Comparison of ENCODE assay signal across 1 cellular context in the genomic region with DNA sequence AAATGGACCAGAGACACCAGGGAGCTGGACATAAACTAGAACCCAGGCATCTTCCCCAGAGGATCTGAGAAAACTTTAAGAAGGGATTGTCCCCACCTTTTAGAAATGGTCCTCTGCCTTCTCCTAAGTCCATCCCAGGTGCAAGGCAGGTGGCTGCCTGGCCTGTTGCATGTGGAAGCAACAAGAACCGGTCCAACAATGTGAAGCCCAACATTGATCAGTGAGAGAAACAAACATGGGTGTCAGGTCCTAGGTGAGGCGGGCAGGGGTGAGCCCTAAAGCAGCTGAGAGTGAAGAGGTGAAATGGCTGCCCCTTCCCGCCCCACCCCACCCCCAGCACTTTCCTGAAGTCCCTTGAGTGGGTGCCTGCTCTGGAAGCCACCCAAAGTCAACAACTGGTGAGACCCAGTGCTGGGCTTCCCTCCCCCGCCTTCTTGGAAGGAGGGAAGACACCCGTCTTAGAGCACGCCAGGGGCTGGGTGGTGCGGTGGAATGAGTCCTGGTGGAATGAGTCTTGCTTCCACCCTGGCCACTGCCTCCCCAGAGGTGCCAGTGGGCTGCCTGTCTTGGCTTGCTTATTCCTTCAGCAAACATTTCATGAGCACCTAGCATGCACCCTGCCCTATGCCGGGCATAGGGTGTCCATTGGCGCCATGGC.
TF ChIP-seq lines count a peak whose summit lies in the region.

No MANE protein-coding gene starts in this region.

TF ChIP-seq in GM12878, 131 proteins besides CTCF, POLR2A, EP300 and RAD21:
- no peak for TF ChIP-seq CHD2 (IDR thresholded peaks at IDR 0.05; ENCODE audit: borderline replicate concordance, low read depth, low read length)
- TF ChIP-seq RUNX3 (IDR thresholded peaks at IDR 0.05; ENCODE audit: low read length), result no peak
- no peak for TF ChIP-seq NKRF (conservative IDR thresholded peaks at IDR 0.05)
- TF ChIP-seq TCF7 (IDR thresholded peaks at IDR 0.05; ENCODE audit: borderline replicate concordance), result no peak
- no peak for TF ChIP-seq DPF2 (IDR thresholded peaks at IDR 0.05)
- TF ChIP-seq, protein P1, sequence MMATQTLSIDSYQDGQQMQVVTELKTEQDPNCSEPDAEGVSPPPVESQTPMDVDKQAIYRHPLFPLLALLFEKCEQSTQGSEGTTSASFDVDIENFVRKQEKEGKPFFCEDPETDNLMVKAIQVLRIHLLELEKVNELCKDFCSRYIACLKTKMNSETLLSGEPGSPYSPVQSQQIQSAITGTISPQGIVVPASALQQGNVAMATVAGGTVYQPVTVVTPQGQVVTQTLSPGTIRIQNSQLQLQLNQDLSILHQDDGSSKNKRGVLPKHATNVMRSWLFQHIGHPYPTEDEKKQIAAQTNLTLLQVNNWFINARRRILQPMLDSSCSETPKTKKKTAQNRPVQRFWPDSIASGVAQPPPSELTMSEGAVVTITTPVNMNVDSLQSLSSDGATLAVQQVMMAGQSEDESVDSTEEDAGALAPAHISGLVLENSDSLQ (IDR thresholded peaks at IDR 0.05), result no peak
- TF ChIP-seq BHLHE40 (IDR thresholded peaks at IDR 0.05; ENCODE audit: borderline replicate concordance in 1 of 2, low read depth in 2 of 2, low read length in 1 of 2), result no peak
- no peak for TF ChIP-seq PRDM15 (CRISPR knock-in tag; IDR thresholded peaks at IDR 0.05)
- TF ChIP-seq BRCA1 (IDR thresholded peaks at IDR 0.05; ENCODE audit: low read depth, low read length), result no peak
- TF ChIP-seq IRF5 (IDR thresholded peaks at IDR 0.05; ENCODE audit: borderline replicate concordance), result no peak
